ENCODE assay signal across 1 cellular context in genomic region chr1:246497331-246497915, GRCh38.
A peak's percentile ranks its signal among the peaks of the same experiment; 100 is the strongest.
TF ChIP-seq lines count a peak whose summit lies in the region.

No MANE protein-coding gene starts in this region.

TF ChIP-seq in HepG2, 621 proteins besides CTCF, POLR2A, EP300 and RAD21 (continued from another document):
- TF ChIP-seq, protein P1, sequence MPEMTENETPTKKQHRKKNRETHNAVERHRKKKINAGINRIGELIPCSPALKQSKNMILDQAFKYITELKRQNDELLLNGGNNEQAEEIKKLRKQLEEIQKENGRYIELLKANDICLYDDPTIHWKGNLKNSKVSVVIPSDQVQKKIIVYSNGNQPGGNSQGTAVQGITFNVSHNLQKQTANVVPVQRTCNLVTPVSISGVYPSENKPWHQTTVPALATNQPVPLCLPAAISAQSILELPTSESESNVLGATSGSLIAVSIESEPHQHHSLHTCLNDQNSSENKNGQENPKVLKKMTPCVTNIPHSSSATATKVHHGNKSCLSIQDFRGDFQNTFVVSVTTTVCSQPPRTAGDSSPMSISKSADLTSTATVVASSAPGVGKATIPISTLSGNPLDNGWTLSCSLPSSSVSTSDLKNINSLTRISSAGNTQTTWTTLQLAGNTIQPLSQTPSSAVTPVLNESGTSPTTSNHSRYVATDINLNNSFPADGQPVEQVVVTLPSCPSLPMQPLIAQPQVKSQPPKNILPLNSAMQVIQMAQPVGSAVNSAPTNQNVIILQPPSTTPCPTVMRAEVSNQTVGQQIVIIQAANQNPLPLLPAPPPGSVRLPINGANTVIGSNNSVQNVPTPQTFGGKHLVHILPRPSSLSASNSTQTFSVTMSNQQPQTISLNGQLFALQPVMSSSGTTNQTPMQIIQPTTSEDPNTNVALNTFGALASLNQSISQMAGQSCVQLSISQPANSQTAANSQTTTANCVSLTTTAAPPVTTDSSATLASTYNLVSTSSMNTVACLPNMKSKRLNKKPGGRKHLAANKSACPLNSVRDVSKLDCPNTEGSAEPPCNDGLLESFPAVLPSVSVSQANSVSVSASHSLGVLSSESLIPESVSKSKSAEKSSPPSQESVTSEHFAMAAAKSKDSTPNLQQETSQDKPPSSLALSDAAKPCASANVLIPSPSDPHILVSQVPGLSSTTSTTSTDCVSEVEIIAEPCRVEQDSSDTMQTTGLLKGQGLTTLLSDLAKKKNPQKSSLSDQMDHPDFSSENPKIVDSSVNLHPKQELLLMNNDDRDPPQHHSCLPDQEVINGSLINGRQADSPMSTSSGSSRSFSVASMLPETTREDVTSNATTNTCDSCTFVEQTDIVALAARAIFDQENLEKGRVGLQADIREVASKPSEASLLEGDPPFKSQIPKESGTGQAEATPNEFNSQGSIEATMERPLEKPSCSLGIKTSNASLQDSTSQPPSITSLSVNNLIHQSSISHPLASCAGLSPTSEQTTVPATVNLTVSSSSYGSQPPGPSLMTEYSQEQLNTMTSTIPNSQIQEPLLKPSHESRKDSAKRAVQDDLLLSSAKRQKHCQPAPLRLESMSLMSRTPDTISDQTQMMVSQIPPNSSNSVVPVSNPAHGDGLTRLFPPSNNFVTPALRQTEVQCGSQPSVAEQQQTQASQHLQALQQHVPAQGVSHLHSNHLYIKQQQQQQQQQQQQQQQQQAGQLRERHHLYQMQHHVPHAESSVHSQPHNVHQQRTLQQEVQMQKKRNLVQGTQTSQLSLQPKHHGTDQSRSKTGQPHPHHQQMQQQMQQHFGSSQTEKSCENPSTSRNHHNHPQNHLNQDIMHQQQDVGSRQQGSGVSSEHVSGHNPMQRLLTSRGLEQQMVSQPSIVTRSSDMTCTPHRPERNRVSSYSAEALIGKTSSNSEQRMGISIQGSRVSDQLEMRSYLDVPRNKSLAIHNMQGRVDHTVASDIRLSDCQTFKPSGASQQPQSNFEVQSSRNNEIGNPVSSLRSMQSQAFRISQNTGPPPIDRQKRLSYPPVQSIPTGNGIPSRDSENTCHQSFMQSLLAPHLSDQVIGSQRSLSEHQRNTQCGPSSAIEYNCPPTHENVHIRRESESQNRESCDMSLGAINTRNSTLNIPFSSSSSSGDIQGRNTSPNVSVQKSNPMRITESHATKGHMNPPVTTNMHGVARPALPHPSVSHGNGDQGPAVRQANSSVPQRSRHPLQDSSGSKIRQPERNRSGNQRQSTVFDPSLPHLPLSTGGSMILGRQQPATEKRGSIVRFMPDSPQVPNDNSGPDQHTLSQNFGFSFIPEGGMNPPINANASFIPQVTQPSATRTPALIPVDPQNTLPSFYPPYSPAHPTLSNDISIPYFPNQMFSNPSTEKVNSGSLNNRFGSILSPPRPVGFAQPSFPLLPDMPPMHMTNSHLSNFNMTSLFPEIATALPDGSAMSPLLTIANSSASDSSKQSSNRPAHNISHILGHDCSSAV (CRISPR knock-in tag; IDR thresholded peaks at IDR 0.05; ENCODE audit: borderline replicate concordance) = no peak
- TF ChIP-seq HOMEZ (CRISPR knock-in tag; IDR thresholded peaks at IDR 0.05; ENCODE audit: low read depth) (0 out of 2 replicates have a peak, but pooled peaks have one; percentile 33), STAG1 (CRISPR knock-in tag; IDR thresholded peaks at IDR 0.05) (peak; percentile 66), SMC3 (IDR thresholded peaks at IDR 0.05; ENCODE audit: low read length) (peak; percentile 69), ARID3A (IDR thresholded peaks at IDR 0.05; ENCODE audit: low read depth, low read length) (peak; percentile 76; the same call in 1 of the 2 replicates)
